Comparison of ENCODE assay signal across 7 cellular contexts in the genomic region with DNA sequence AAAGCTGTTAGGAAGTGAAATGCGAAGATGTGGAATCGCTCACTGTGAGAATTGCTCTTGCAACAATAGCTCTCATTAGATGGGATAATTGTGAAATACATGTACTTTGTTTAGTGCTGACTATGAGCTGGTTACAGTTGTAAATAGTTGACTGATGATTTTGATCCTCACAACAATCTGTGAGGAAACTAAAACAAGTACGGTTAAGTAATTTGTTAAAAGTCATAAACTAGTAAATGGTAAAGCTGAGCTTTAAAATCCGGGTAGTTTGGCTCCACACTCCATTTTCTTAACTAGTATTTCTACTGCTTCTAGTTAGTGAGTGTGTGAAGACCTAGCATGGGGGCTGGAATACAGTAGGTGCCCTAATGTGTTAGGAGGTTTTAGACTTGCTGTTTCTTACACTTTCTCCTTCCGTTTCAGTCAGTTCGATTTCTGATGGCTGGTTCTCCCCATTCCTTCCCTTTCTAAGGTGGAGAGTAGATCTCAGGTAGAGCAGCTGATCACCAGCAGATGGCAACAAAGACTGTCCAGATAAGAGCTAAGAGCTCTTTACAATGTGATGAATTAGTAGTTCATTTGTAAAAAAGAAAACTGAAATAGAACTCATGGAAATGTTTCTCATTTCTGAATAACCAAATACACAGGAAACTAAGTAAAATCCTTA. TPM values are rescaled to one million over a fixed set of nuclear protein-coding genes. Genes with fewer than 3 reads are reported as not detected.
DNase-seq lines count a peak whose midpoint lies in the region; ATAC-seq, FAIRE-seq and TF ChIP-seq lines count a peak whose summit lies in the region.

No MANE protein-coding gene starts in this region.

- TF ChIP-seq POLR2A in H54 (IDR thresholded peaks at IDR 0.05; ENCODE audit: low read depth, low read length): no peak

- H3K4me1 Mint-ChIP-seq in effector memory CD8-positive, alpha-beta T cell (ENCODE audit: low read depth in 2 of 2): peaks cover 30 to 32% of the 10 kb centered on the region in 2 donors

- no peaks in the 10 kb centered on the region for H3K4me1 ChIP-seq in foreskin keratinocyte

- H3K36me3 Mint-ChIP-seq in effector memory CD8-positive, alpha-beta T cell (ENCODE audit: insufficient read depth): peaks cover 19% of the 10 kb centered on the region

- peak; percentile 64 for FAIRE-seq in H54 (lab: Jason Lieb, UNC)

- no peak overlapping the region for H3K4me3 ChIP-seq in WI38 (ENCODE audit: low read depth, low read length)

- H3K9me3 Mint-ChIP-seq in effector memory CD8-positive, alpha-beta T cell: no peaks in the 10 kb centered on the region

- H3K27me3 Mint-ChIP-seq in effector memory CD8-positive, alpha-beta T cell: no peaks in the 10 kb centered on the region

- peak overlapping the region in 1 of 2 donors; percentile 79 for H3K27ac Mint-ChIP-seq in effector memory CD8-positive, alpha-beta T cell

- peak; percentile 69 for ATAC-seq in foreskin keratinocyte
- no peak for ATAC-seq in effector memory CD8-positive, alpha-beta T cell (replicated peaks)

- peak overlapping the region in 1 of 2 donors; percentile 7 for H3K4me3 Mint-ChIP-seq in effector memory CD8-positive, alpha-beta T cell

- TF ChIP-seq CTCF in WI38 (IDR thresholded peaks at IDR 0.05; ENCODE audit: low read depth, low read length): peak; percentile 17; the same call in 1 of the 2 replicates
- peak; percentile 78 for TF ChIP-seq CTCF in foreskin keratinocyte (conservative IDR thresholded peaks at IDR 0.05)

- no peak overlapping the region for H3K27ac ChIP-seq in foreskin keratinocyte

- H3K27me3 ChIP-seq in foreskin keratinocyte: peaks cover 24% of the 10 kb centered on the region

- DNase-seq in EL: peak; percentile 43
- no peak for DNase-seq in H54 (ENCODE audit: insufficient read length, low spot score)
- DNase-seq in NCI-H2081 treated with DMSO at 0.1 percent for 48 hours (lab: John Stamatoyannopoulos, UW): peak; percentile 36
- DNase-seq in foreskin keratinocyte: peak in 1 of 2 donors; percentile 40
- DNase-seq in renal cortical epithelial cell (ENCODE audit: low read depth): peak; percentile 81
- no peak for DNase-seq in effector memory CD8-positive, alpha-beta T cell

RNA-seq across cellular contexts. Expression of a gene that starts 16.3 kb away (rescaled TPM):
- 10.6 and 12.3 TPM in 2 replicates for total RNA-seq in foreskin keratinocyte
- polyA plus RNA-seq in foreskin keratinocyte: 10.6 and 11.1 TPM in 2 replicates
- total RNA-seq in renal cortical epithelial cell: 13.8 and 16.0 TPM in 2 replicates

Comparison
In these comparisons a context has a peak if more than half of its experiments do, and no peak if none do; other contexts are left out.
1. DNase-seq: peak in EL (single experiment), NCI-H2081 treated with DMSO at 0.1 percent for 48 hours (single experiment) and renal cortical epithelial cell (single experiment); none in H54 (single experiment) and effector memory CD8-positive, alpha-beta T cell (0 of 3).